In the genomic region with DNA sequence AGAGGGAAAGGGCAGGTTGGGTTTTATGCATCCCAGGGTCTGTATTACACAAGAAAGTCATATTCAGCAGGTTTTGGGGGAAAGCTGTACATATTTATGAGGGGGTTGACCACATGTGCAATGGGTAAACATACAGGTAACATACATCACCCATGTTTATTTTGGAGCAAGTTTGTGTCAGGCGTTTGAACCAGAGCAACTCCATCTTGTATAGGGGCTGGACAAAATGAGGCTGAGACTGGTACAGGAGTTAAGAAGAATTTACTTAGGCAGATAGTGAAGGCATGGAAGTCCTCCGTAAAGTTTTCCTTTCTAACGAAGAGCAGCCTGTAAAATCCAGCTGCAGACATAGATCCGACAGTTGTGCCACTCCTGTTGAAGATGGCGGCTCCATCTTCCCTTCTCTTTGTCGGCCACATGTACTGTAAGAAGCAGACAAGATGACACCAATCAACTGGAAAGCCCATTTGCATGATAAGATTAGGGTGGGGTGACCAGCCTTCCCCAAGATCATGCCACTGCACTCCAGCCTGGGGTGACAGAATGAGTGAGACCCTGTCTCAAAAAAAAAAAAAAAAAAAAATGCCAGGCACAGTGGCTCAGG, we compare ENCODE assay signal across 11 cellular contexts. TPM values are rescaled to one million over a fixed set of nuclear protein-coding genes. Genes with fewer than 3 reads are reported as not detected.
"Had no signal": no experiment of that assay in that cellular context is flagged by ENCODE, and none has a peak within 500 bp of the region (broad histone marks: within the 10 kb centered on the region; RNA-seq: fewer than 3 reads in every experiment).

No MANE protein-coding gene starts in this region.

- H3K9ac ChIP-seq: GM23248 had no signal

- H3K9me3 Mint-ChIP-seq: GM23338, H9, HFFc6 had no signal

- H3K27ac Mint-ChIP-seq: GM23338, H9, HFFc6 had no signal

- H3K36me3 ChIP-seq: HAP-1 had no signal

- H3K4me3 Mint-ChIP-seq: GM23338, H9, HFFc6 had no signal

- H3K27ac ChIP-seq: GM23248 had no signal

- H3K9me3 ChIP-seq: HAP-1 had no signal

- DNase-seq: GM23248, GOT3, H7, H9, HCEC 1CT, HFFc6 had no signal

- FAIRE-seq: H1, H54 had no signal

- H3K4me2 ChIP-seq: GM23338 had no signal

- H3K4me3 ChIP-seq: GM23248, GM23338, HAP-1 had no signal

- ATAC-seq: GM23338, HCT116 had no signal

- H2AFZ ChIP-seq: GM23248, GM23338 had no signal

RNA-seq across cellular contexts. Expression of a gene that starts 11.3 kb away (rescaled TPM):
- polyA plus RNA-seq: GM23338 had no signal
